ENCODE assay signal across 14 cellular contexts in genomic region chr2:10005461-10005860, GRCh38. TPM values are rescaled to one million over a fixed set of nuclear protein-coding genes. Genes with fewer than 3 reads are reported as not detected.
DNase-seq lines count a peak whose midpoint lies in the region; ATAC-seq and TF ChIP-seq lines count a peak whose summit lies in the region.
"Had no signal": no experiment of that assay in that cellular context is flagged by ENCODE, and none has a peak within 500 bp of the region (broad histone marks: within the 10 kb centered on the region; RNA-seq: fewer than 3 reads in every experiment).

No MANE protein-coding gene starts in this region.

- H3K4me1 Mint-ChIP-seq in nephron progenitor cell: peaks cover 44% of the 10 kb centered on the region

- DNase-seq in right atrium auricular region (ENCODE audit: low spot score) (no peak), left ventricle myocardium inferior (no peak), lower lobe of right lung (peak; percentile 24), spleen (peak; percentile 25), NCI-H345 treated with DMSO at 0.1 percent for 48 hours (lab: John Stamatoyannopoulos, UW; ENCODE audit: unreplicated experiment) (no peak), KG1 (lab: John Stamatoyannopoulos, UW) (no peak), nephron progenitor cell (no peak)
- DNase-seq: BE2C, DMS53, GF-D8, GM23248 had no signal

- no peaks in the 10 kb centered on the region for H3K9me3 ChIP-seq in right atrium auricular region
- no peaks in the 10 kb centered on the region for H3K9me3 ChIP-seq in left ventricle myocardium inferior (replicated peaks)
- no peaks in the 10 kb centered on the region for H3K9me3 ChIP-seq in lower lobe of right lung
- no peaks in the 10 kb centered on the region for H3K9me3 ChIP-seq in spleen
- H3K9me3 ChIP-seq: BE2C had no signal

- intact Hi-C loops in left ventricle myocardium inferior (cut with micrococcal nuclease) (no loop called here), lower lobe of right lung (cut with DNase I) (no loop called here), spleen (cut with DNase I; ENCODE audit: low total_unique reads) (no loop called here)

- H3K27ac ChIP-seq in right atrium auricular region (peak overlapping the region; percentile 26 to 51), left ventricle myocardium inferior (replicated peaks) (no peak overlapping the region), lower lobe of right lung (no peak overlapping the region), spleen (no peak overlapping the region)
- H3K27ac ChIP-seq: GM23248, HL-60 had no signal

- H3K36me3 Mint-ChIP-seq in nephron progenitor cell (ENCODE audit: low read depth): no peaks in the 10 kb centered on the region

- no peak overlapping the region for H3K4me3 Mint-ChIP-seq in nephron progenitor cell

- no peak for TF ChIP-seq CTCF in right atrium auricular region (IDR thresholded peaks at IDR 0.05)
- TF ChIP-seq CTCF in left ventricle myocardium inferior (IDR thresholded peaks at IDR 0.05; ENCODE audit: borderline replicate concordance): no peak
- no peak for TF ChIP-seq CTCF in lower lobe of right lung (IDR thresholded peaks at IDR 0.05)
- no peak for TF ChIP-seq CTCF in spleen (IDR thresholded peaks at IDR 0.05 in 8 of 11, conservative IDR thresholded peaks at IDR 0.05 in 3 of 11)
- TF ChIP-seq CTCF in nephron progenitor cell (IDR thresholded peaks at IDR 0.05): no peak

- H3K4me3 ChIP-seq in right atrium auricular region (no peak overlapping the region), left ventricle myocardium inferior (no peak overlapping the region), lower lobe of right lung (no peak overlapping the region), spleen (no peak overlapping the region)
- H3K4me3 ChIP-seq: GM23248 had no signal

- WGBS in spleen, 5 donors: 92 to 98% (median 95%) methylated on average over 9 to 10 of the region's 10 CpGs

- H3K27ac Mint-ChIP-seq in nephron progenitor cell: no peak overlapping the region

- H3K36me3 ChIP-seq in right atrium auricular region: no peaks in the 10 kb centered on the region
- H3K36me3 ChIP-seq in left ventricle myocardium inferior: no peaks in the 10 kb centered on the region
- no peaks in the 10 kb centered on the region for H3K36me3 ChIP-seq in lower lobe of right lung
- no peaks in the 10 kb centered on the region for H3K36me3 ChIP-seq in spleen
- H3K36me3 ChIP-seq: BE2C had no signal

- no peak for TF ChIP-seq POLR2A in spleen (IDR thresholded peaks at IDR 0.05)

- H3K27me3 ChIP-seq in right atrium auricular region: no peaks in the 10 kb centered on the region
- no peaks in the 10 kb centered on the region for H3K27me3 ChIP-seq in left ventricle myocardium inferior (ENCODE audit: low read depth)
- no peaks in the 10 kb centered on the region for H3K27me3 ChIP-seq in lower lobe of right lung (ENCODE audit: low read depth)
- H3K27me3 ChIP-seq in spleen (replicated peaks in 1 of 7): peaks cover 0 to 18% (median 0%) of the 10 kb centered on the region in 7 donors
- H3K27me3 ChIP-seq: BE2C had no signal

- H3K9me3 Mint-ChIP-seq in nephron progenitor cell: no peaks in the 10 kb centered on the region

- no peak for ATAC-seq in lower lobe of right lung
- ATAC-seq: HCT116 had no signal

- H3K27me3 Mint-ChIP-seq in nephron progenitor cell (ENCODE audit: low read depth, poor library complexity): peaks cover 12% of the 10 kb centered on the region

- H3K4me1 ChIP-seq in right atrium auricular region (peaks cover 0 to 38% of the 10 kb centered on the region in 2 donors), left ventricle myocardium inferior (peaks cover 44% of the 10 kb centered on the region), lower lobe of right lung (peaks cover 29% of the 10 kb centered on the region), spleen (peaks cover 0 to 19% (median 11%) of the 10 kb centered on the region in 6 donors)

RNA-seq across cellular contexts. Expression of gene KLF11, which starts 37.9 kb away (rescaled TPM):
- total RNA-seq in right atrium auricular region (10 to 100 TPM; 18.8 to 30.6 TPM), left ventricle myocardium inferior (20.8 TPM), lower lobe of right lung (40.8 TPM), spleen (10 to 100 TPM; 18.3 to 46.1 (median 33.5) TPM)
- 10 to 100 TPM in 1 of 3 donors, 1 to 10 TPM in 2; 5.4 to 13.3 (median 8.0) TPM for polyA plus RNA-seq in spleen

RNA-seq across cellular contexts. Expression of gene GRHL1, which starts 54.0 kb away (rescaled TPM):
- total RNA-seq in right atrium auricular region (1 to 10 TPM; 1.3 to 3.2 TPM), left ventricle myocardium inferior (0.69 TPM), lower lobe of right lung (6.5 TPM), spleen (1 to 10 TPM; 1.0 to 3.0 (median 1.6) TPM)
- polyA plus RNA-seq in spleen: under 1 TPM; 0.20 to 0.64 (median 0.53) TPM
- polyA plus RNA-seq: CD14-positive monocyte had no signal

Comparison
In these comparisons a context has a peak if more than half of its experiments do, and no peak if none do; other contexts are left out.
1. H3K27ac ChIP-seq: peak in right atrium auricular region (2 of 2); none in left ventricle myocardium inferior (single experiment), lower lobe of right lung (single experiment) and spleen (0 of 8).
2. DNase-seq: peak in lower lobe of right lung (single experiment) and spleen (single experiment); none in right atrium auricular region (single experiment), left ventricle myocardium inferior (single experiment), NCI-H345 treated with DMSO at 0.1 percent for 48 hours (single experiment), KG1 (single experiment) and nephron progenitor cell (single experiment).